Comparison of ENCODE assay signal across 1 cellular context in the genomic region with DNA sequence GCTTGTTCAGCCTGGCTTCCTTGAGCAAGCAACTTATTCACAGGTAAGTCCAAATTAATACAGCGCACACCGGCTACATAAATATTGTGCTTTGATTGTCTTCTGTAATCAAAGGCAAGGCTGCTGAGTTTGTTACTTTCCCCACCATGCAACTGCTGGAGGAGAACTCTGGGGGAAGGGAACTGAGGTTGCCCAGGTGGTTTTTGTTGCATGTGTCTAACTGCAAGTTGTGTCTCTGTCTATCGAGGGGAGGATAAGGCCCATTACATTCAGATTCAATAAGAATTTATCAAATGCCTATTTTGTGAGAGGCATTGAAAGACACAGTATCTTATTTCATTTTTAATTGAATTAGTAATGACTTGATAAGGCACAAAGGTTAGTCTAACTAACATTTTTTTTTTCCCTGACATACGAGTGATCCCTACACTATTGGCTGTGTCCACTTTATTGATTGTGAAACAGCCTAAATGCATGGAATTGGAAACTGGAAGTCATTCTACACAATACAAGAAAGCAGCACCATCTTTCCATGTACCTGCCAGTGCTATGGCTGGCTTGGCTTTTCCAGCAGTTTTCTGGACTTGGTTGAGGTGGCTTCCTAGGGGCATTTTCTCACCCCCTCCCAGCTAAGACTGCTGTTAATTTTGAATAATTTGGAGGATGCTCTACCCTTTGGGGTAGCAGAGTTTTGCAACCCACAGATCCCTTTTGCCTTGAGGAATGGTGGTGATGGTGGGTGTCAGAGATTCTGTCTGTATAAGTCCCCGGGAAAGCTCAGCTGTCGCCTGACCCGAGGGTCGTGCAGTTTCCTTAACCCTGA.
TF ChIP-seq lines count a peak whose summit lies in the region.

No MANE protein-coding gene starts in this region.

TF ChIP-seq in endothelial cell of umbilical vein, 7 proteins besides CTCF, POLR2A, EP300 and RAD21:
- TF ChIP-seq FOS (IDR thresholded peaks at IDR 0.05; ENCODE audit: borderline replicate concordance, insufficient read depth, low read length) (no peak), MYC (IDR thresholded peaks at IDR 0.05; ENCODE audit: low read depth, low read length) (no peak), JUN (IDR thresholded peaks at IDR 0.05; ENCODE audit: borderline replicate concordance, insufficient read depth, insufficient read length, low read depth) (no peak), GATA2 (IDR thresholded peaks at IDR 0.05; ENCODE audit: insufficient read depth, insufficient read length, low read depth, low read length) (no peak), POLR2AphosphoS5 (IDR thresholded peaks at IDR 0.05; ENCODE audit: insufficient read depth, low read depth, low read length) (no peak), EZH2 (IDR thresholded peaks at IDR 0.05; ENCODE audit: borderline replicate concordance, low read depth, low read length, severe bottlenecking) (no peak)
- TF ChIP-seq, protein P1, sequence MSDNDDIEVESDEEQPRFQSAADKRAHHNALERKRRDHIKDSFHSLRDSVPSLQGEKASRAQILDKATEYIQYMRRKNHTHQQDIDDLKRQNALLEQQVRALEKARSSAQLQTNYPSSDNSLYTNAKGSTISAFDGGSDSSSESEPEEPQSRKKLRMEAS (IDR thresholded peaks at IDR 0.05; ENCODE audit: insufficient read depth, insufficient read length), result no peak
